2 cellular contexts compared by ENCODE assay signal in the genomic region with DNA sequence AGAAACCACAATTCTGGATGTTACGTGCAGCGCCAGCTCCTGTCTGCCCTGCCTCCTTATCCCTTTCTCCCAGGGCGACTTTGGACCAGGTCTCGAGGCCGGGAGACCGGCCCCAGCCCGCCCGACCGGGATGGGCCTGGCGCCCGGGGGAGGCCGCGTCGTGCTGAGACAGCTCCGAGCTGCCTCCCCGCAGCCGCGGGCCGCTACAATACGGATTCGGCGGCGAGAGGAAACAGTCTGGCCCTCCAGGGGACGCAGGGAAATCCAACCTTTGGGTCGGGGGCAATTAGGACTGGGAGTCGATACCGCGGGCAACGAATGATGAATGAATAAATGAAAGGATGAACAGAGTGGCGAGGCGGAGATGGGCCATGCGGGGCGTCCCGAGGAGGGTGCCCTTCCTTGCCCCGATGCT.
TF ChIP-seq lines count a peak whose summit lies in the region.

No MANE protein-coding gene starts in this region.

TF ChIP-seq in IMR-90, 13 proteins besides CTCF, POLR2A, EP300 and RAD21:
- TF ChIP-seq MAZ (IDR thresholded peaks at IDR 0.05; ENCODE audit: borderline replicate concordance, low read depth, low read length) (no peak), CHD1 (IDR thresholded peaks at IDR 0.05; ENCODE audit: low read depth, low read length) (no peak), MXI1 (IDR thresholded peaks at IDR 0.05; ENCODE audit: borderline replicate concordance, low read depth, low read length) (no peak), RFX5 (IDR thresholded peaks at IDR 0.05; ENCODE audit: low read depth, low read length) (no peak), SMC3 (IDR thresholded peaks at IDR 0.05; ENCODE audit: low read depth, low read length) (no peak), MAFK (IDR thresholded peaks at IDR 0.05; ENCODE audit: low read depth, low read length) (no peak), CEBPB (IDR thresholded peaks at IDR 0.05; ENCODE audit: low read depth, low read length) (no peak), NFE2L2 (IDR thresholded peaks at IDR 0.05; ENCODE audit: low read depth, low read length) (no peak), RCOR1 (IDR thresholded peaks at IDR 0.05; ENCODE audit: insufficient replicate concordance, low read length) (no peak), FOS (IDR thresholded peaks at IDR 0.05; ENCODE audit: low read depth, low read length) (no peak), BHLHE40 (IDR thresholded peaks at IDR 0.05; ENCODE audit: low read depth, low read length) (no peak)
- TF ChIP-seq, protein P1, sequence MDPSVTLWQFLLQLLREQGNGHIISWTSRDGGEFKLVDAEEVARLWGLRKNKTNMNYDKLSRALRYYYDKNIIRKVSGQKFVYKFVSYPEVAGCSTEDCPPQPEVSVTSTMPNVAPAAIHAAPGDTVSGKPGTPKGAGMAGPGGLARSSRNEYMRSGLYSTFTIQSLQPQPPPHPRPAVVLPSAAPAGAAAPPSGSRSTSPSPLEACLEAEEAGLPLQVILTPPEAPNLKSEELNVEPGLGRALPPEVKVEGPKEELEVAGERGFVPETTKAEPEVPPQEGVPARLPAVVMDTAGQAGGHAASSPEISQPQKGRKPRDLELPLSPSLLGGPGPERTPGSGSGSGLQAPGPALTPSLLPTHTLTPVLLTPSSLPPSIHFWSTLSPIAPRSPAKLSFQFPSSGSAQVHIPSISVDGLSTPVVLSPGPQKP (IDR thresholded peaks at IDR 0.05; ENCODE audit: borderline replicate concordance, low read depth, low read length), result no peak
- TF ChIP-seq, protein P2, sequence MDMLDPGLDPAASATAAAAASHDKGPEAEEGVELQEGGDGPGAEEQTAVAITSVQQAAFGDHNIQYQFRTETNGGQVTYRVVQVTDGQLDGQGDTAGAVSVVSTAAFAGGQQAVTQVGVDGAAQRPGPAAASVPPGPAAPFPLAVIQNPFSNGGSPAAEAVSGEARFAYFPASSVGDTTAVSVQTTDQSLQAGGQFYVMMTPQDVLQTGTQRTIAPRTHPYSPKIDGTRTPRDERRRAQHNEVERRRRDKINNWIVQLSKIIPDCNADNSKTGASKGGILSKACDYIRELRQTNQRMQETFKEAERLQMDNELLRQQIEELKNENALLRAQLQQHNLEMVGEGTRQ (IDR thresholded peaks at IDR 0.05; ENCODE audit: low read depth, low read length), result no peak

TF ChIP-seq in GM12891, 5 proteins besides CTCF, POLR2A, EP300 and RAD21:
- no peak for TF ChIP-seq POU2F2 (IDR thresholded peaks at IDR 0.05; ENCODE audit: low read depth, low read length)
